ENCODE assay signal across 7 cellular contexts in the genomic region with DNA sequence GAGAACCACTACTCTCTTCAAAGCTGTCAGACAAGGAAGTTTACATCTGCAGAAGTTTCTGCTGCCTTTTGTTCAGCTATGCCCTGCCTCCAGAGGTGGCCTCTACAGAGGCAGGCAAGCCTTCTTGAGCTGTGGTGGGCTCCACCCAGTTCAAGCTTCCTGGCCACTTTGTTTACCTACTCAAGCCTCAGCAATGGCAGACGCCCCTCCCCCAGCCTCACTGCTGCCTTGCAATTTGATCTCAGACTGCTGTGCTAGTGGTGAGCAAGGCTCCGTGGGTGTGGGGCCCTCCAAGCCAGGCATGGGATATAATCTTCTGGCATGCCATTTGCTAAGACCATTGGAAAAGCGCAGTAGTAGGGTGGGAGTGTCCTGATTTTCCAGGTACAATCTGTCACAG.
DNase-seq lines count a peak whose midpoint lies in the region; TF ChIP-seq lines count a peak whose summit lies in the region.
"Not testable (repeated sequence)": the region's sequence is repeated elsewhere in the genome, so short reads cannot be mapped to it uniquely, and the experiment has no call there.

No MANE protein-coding gene starts in this region.

- not testable (repeated sequence) for H3K9ac ChIP-seq in colonic mucosa (ENCODE audit: low read depth in 2 of 2, low read length in 2 of 2); neural progenitor cell

- H3K4me1 ChIP-seq in colonic mucosa, result not testable (repeated sequence)
- peaks cover 13% of the 10 kb centered on the region for H3K4me1 ChIP-seq in neural progenitor cell

- H3K79me2 ChIP-seq in neural progenitor cell (ENCODE audit: low read depth), result not testable (repeated sequence)

- H4K20me1 ChIP-seq in neural progenitor cell (ENCODE audit: low read depth), result not testable (repeated sequence)

- peak overlapping the region; percentile 47 for H3K4me2 ChIP-seq in neural progenitor cell

- H3K36me3 ChIP-seq in colonic mucosa, neural progenitor cell: not testable (repeated sequence)

- not testable (repeated sequence) for H3K4me1 Mint-ChIP-seq in activated CD4-positive, alpha-beta memory T cell treated with anti-CD3 and anti-CD28 coated beads, Interleukin-2, amount 10 ng/mL, durations not matched to agents 7 days and 5 days
- H3K4me1 Mint-ChIP-seq in neural progenitor cell, result peaks cover 13% of the 10 kb centered on the region

- H3K27ac ChIP-seq in colonic mucosa, neural progenitor cell: not testable (repeated sequence)

- not testable (repeated sequence) for H3K36me3 Mint-ChIP-seq in activated CD4-positive, alpha-beta memory T cell treated with anti-CD3 and anti-CD28 coated beads, Interleukin-2, amount 10 ng/mL, durations not matched to agents 7 days and 5 days (ENCODE audit: low read depth); neural progenitor cell

- CTCF ChIA-PET in activated CD4-positive, alpha-beta memory T cell treated with anti-CD3 and anti-CD28 coated beads, Interleukin-2, amount 10 ng/mL, durations not matched to agents 7 days and 5 days (lab: Charles Lee), result not testable (repeated sequence)

- H3K4me3 Mint-ChIP-seq in activated CD4-positive, alpha-beta memory T cell treated with anti-CD3 and anti-CD28 coated beads, Interleukin-2, amount 10 ng/mL, durations not matched to agents 7 days and 5 days; neural progenitor cell: not testable (repeated sequence)

- not testable (repeated sequence) for H3K27ac Mint-ChIP-seq in activated CD4-positive, alpha-beta memory T cell treated with anti-CD3 and anti-CD28 coated beads, Interleukin-2, amount 10 ng/mL, durations not matched to agents 7 days and 5 days; neural progenitor cell

- DNase-seq in H4 (ENCODE audit: low spot score) (peak; percentile 24), NCI-H1417 (lab: John Stamatoyannopoulos, UW) (peak in 2 of 3 experiments; percentile 3 to 55), OCI-M1 (lab: John Stamatoyannopoulos, UW) (peak; percentile 41), colonic mucosa (peak; percentile 41), iris pigment epithelial cell (ENCODE audit: low read depth) (peak; percentile 13), neural progenitor cell (ENCODE audit: low spot score) (peak; percentile 13)
- DNase-seq in activated CD4-positive, alpha-beta memory T cell treated with anti-CD3 and anti-CD28 coated beads, Interleukin-2, amount 10 ng/mL, durations not matched to agents 7 days and 5 days, result peak; percentile 20

- intact Hi-C loops in colonic mucosa (cut with DNase I), result not testable (repeated sequence)

- not testable (repeated sequence) for H3K9me3 ChIP-seq in colonic mucosa; neural progenitor cell (ENCODE audit: low read depth)

- H3K4me3 ChIP-seq in colonic mucosa, neural progenitor cell: not testable (repeated sequence)

- not testable (repeated sequence) for TF ChIP-seq CTCF in colonic mucosa (IDR thresholded peaks at IDR 0.05); neural progenitor cell (IDR thresholded peaks at IDR 0.05)

- H3K9me3 Mint-ChIP-seq in activated CD4-positive, alpha-beta memory T cell treated with anti-CD3 and anti-CD28 coated beads, Interleukin-2, amount 10 ng/mL, durations not matched to agents 7 days and 5 days; neural progenitor cell: not testable (repeated sequence)

- POLR2A ChIA-PET in activated CD4-positive, alpha-beta memory T cell treated with anti-CD3 and anti-CD28 coated beads, Interleukin-2, amount 10 ng/mL, durations not matched to agents 7 days and 5 days (lab: Charles Lee), result not testable (repeated sequence)

- H3K27me3 ChIP-seq in colonic mucosa, neural progenitor cell: not testable (repeated sequence)

- H3F3A ChIP-seq in neural progenitor cell (ENCODE audit: low read depth), result not testable (repeated sequence)

- H3K27me3 Mint-ChIP-seq in activated CD4-positive, alpha-beta memory T cell treated with anti-CD3 and anti-CD28 coated beads, Interleukin-2, amount 10 ng/mL, durations not matched to agents 7 days and 5 days, result peaks cover 28% of the 10 kb centered on the region
- H3K27me3 Mint-ChIP-seq in neural progenitor cell (ENCODE audit: insufficient read depth, low read depth), result not testable (repeated sequence)

- peak overlapping the region; percentile 80 for H2AFZ ChIP-seq in neural progenitor cell (replicated peaks)
